ENCODE assay signal across 18 cellular contexts in the genomic region with DNA sequence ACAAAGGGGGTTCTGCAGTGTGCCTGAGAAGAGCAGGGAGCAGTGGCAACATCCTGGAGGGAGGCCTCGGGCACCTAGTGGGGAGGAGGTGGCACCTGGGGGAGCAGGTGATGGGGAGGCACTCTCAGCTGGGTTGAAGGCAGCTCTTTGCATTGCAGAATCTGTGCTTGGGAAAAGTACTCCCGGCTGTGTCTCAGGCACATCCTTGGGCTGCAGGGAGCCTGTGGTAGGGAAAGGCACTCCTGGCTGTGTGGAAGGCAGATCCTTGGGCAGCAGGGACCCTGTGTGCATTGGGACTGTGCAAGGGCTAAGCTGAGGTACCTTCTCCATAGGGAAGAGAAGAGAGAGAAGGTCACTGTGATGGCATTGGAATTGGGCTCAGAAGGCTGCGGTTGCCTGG. TPM values are rescaled to one million over a fixed set of nuclear protein-coding genes. Genes with fewer than 3 reads are reported as not detected.
DNase-seq lines count a peak whose midpoint lies in the region; ATAC-seq and TF ChIP-seq lines count a peak whose summit lies in the region.
"Had no signal": no experiment of that assay in that cellular context is flagged by ENCODE, and none has a peak within 500 bp of the region (broad histone marks: within the 10 kb centered on the region; RNA-seq: fewer than 3 reads in every experiment).

No MANE protein-coding gene starts in this region.

- peak; percentile 9 for DNase-seq in activated naive CD8-positive, alpha-beta T cell treated with anti-CD3 and anti-CD28 coated beads, Interleukin-2, amount 10 ng/mL, durations not matched to agents 7 days and 5 days
- DNase-seq in activated naive CD8-positive, alpha-beta T cell treated with anti-CD3 and anti-CD28 coated beads, Interleukin-2, amount 50 U/mL, for 24 hours, result no peak
- DNase-seq in central memory CD8-positive, alpha-beta T cell (ENCODE audit: low spot score in 2 of 2), result peak in 1 of 2 donors; percentile 6
- DNase-seq in osteocyte (ENCODE audit: extremely low spot score, unreplicated experiment), result peak; percentile 72
- DNase-seq in uterus, result peak; percentile 1 to 3
- no peak for DNase-seq in stimulated activated CD4-positive, alpha-beta T cell treated with anti-CD3 and anti-CD28 coated beads, Interleukin-1b, Interleukin-23, amount 100 ng/mL, for 48 hours
- DNase-seq in 8988T, result no peak
- DNase-seq: ACHN; CD4-positive, alpha-beta memory T cell; DND-41; GDM1; IMR-90; Kasumi-1; NCI-H1417 treated with DMSO at 0.1 percent for 48 hours; NCI-H2029; NCI-H510A had no signal

- H3K4me3 Mint-ChIP-seq in activated naive CD8-positive, alpha-beta T cell treated with anti-CD3 and anti-CD28 coated beads, Interleukin-2, amount 10 ng/mL, durations not matched to agents 7 days and 5 days, result no peak overlapping the region
- no peak overlapping the region for H3K4me3 Mint-ChIP-seq in activated naive CD8-positive, alpha-beta T cell treated with anti-CD3 and anti-CD28 coated beads, Interleukin-2, amount 50 U/mL, for 24 hours
- no peak overlapping the region for H3K4me3 Mint-ChIP-seq in central memory CD8-positive, alpha-beta T cell
- H3K4me3 Mint-ChIP-seq in osteocyte (ENCODE audit: unreplicated experiment), result no peak overlapping the region
- H3K4me3 Mint-ChIP-seq: B cell had no signal

- no peaks in the 10 kb centered on the region for H3K4me1 ChIP-seq in uterus

- H3K36me3 Mint-ChIP-seq in activated naive CD8-positive, alpha-beta T cell treated with anti-CD3 and anti-CD28 coated beads, Interleukin-2, amount 10 ng/mL, durations not matched to agents 7 days and 5 days, result peaks cover 22% of the 10 kb centered on the region
- peaks cover 11% of the 10 kb centered on the region for H3K36me3 Mint-ChIP-seq in activated naive CD8-positive, alpha-beta T cell treated with anti-CD3 and anti-CD28 coated beads, Interleukin-2, amount 50 U/mL, for 24 hours (ENCODE audit: low read depth)
- H3K36me3 Mint-ChIP-seq in central memory CD8-positive, alpha-beta T cell (ENCODE audit: insufficient read depth), result peaks cover 8% of the 10 kb centered on the region
- no peaks in the 10 kb centered on the region for H3K36me3 Mint-ChIP-seq in osteocyte (ENCODE audit: unreplicated experiment)

- no peaks in the 10 kb centered on the region for H3K27me3 Mint-ChIP-seq in activated naive CD8-positive, alpha-beta T cell treated with anti-CD3 and anti-CD28 coated beads, Interleukin-2, amount 10 ng/mL, durations not matched to agents 7 days and 5 days
- H3K27me3 Mint-ChIP-seq in activated naive CD8-positive, alpha-beta T cell treated with anti-CD3 and anti-CD28 coated beads, Interleukin-2, amount 50 U/mL, for 24 hours, result no peaks in the 10 kb centered on the region
- H3K27me3 Mint-ChIP-seq in central memory CD8-positive, alpha-beta T cell, result no peaks in the 10 kb centered on the region
- peaks cover 14% of the 10 kb centered on the region for H3K27me3 Mint-ChIP-seq in osteocyte (ENCODE audit: unreplicated experiment)
- H3K27me3 Mint-ChIP-seq: CD4-positive, alpha-beta memory T cell had no signal

- no peaks in the 10 kb centered on the region for H3K36me3 ChIP-seq in uterus

- peaks cover 6% of the 10 kb centered on the region for H3K4me1 Mint-ChIP-seq in activated naive CD8-positive, alpha-beta T cell treated with anti-CD3 and anti-CD28 coated beads, Interleukin-2, amount 10 ng/mL, durations not matched to agents 7 days and 5 days
- peaks cover 4% of the 10 kb centered on the region for H3K4me1 Mint-ChIP-seq in activated naive CD8-positive, alpha-beta T cell treated with anti-CD3 and anti-CD28 coated beads, Interleukin-2, amount 50 U/mL, for 24 hours
- H3K4me1 Mint-ChIP-seq in central memory CD8-positive, alpha-beta T cell, result peaks cover 38% of the 10 kb centered on the region
- no peaks in the 10 kb centered on the region for H3K4me1 Mint-ChIP-seq in osteocyte (ENCODE audit: unreplicated experiment)
- H3K4me1 Mint-ChIP-seq: B cell had no signal

- TF ChIP-seq CTCF in osteocyte (IDR thresholded peaks at IDR 0.05), result no peak
- TF ChIP-seq CTCF in uterus (IDR thresholded peaks at IDR 0.05), result no peak

- H3K4me3 ChIP-seq in uterus, result no peak overlapping the region

- no peaks in the 10 kb centered on the region for H3K27me3 ChIP-seq in uterus

- ATAC-seq in activated naive CD8-positive, alpha-beta T cell treated with anti-CD3 and anti-CD28 coated beads, Interleukin-2, amount 10 ng/mL, durations not matched to agents 7 days and 5 days (ENCODE audit: low read depth), result no peak
- ATAC-seq in activated naive CD8-positive, alpha-beta T cell treated with anti-CD3 and anti-CD28 coated beads, Interleukin-2, amount 50 U/mL, for 24 hours, result no peak
- ATAC-seq in central memory CD8-positive, alpha-beta T cell (replicated peaks; ENCODE audit: extremely low read depth, poor library complexity, severe bottlenecking), result no peak

- TF ChIP-seq POLR2A in uterus (IDR thresholded peaks at IDR 0.05), result no peak

- no peaks in the 10 kb centered on the region for H3K9me3 ChIP-seq in uterus

- intact Hi-C loops in uterus (cut with DNase I; ENCODE audit: low total_unique reads), result no loop called here

- POLR2A ChIA-PET in activated naive CD8-positive, alpha-beta T cell treated with anti-CD3 and anti-CD28 coated beads, Interleukin-2, amount 10 ng/mL, durations not matched to agents 7 days and 5 days (lab: Charles Lee), result no interaction called here

- no peak overlapping the region for H3K27ac ChIP-seq in uterus

- H3K27ac Mint-ChIP-seq in activated naive CD8-positive, alpha-beta T cell treated with anti-CD3 and anti-CD28 coated beads, Interleukin-2, amount 10 ng/mL, durations not matched to agents 7 days and 5 days, result no peak overlapping the region
- no peak overlapping the region for H3K27ac Mint-ChIP-seq in activated naive CD8-positive, alpha-beta T cell treated with anti-CD3 and anti-CD28 coated beads, Interleukin-2, amount 50 U/mL, for 24 hours
- H3K27ac Mint-ChIP-seq in central memory CD8-positive, alpha-beta T cell (ENCODE audit: low read depth), result peak overlapping the region; percentile 22
- H3K27ac Mint-ChIP-seq in osteocyte (ENCODE audit: unreplicated experiment), result no peak overlapping the region
- H3K27ac Mint-ChIP-seq: B cell had no signal

- H3K9me3 Mint-ChIP-seq in activated naive CD8-positive, alpha-beta T cell treated with anti-CD3 and anti-CD28 coated beads, Interleukin-2, amount 10 ng/mL, durations not matched to agents 7 days and 5 days, result no peaks in the 10 kb centered on the region
- peaks cover 9% of the 10 kb centered on the region for H3K9me3 Mint-ChIP-seq in activated naive CD8-positive, alpha-beta T cell treated with anti-CD3 and anti-CD28 coated beads, Interleukin-2, amount 50 U/mL, for 24 hours
- no peaks in the 10 kb centered on the region for H3K9me3 Mint-ChIP-seq in central memory CD8-positive, alpha-beta T cell
- no peaks in the 10 kb centered on the region for H3K9me3 Mint-ChIP-seq in osteocyte (ENCODE audit: unreplicated experiment)

RNA-seq across cellular contexts. Expression of a gene that starts 52.8 kb away (rescaled TPM):
- total RNA-seq in activated naive CD8-positive, alpha-beta T cell treated with anti-CD3 and anti-CD28 coated beads, Interleukin-2, amount 10 ng/mL, durations not matched to agents 7 days and 5 days, result not detected
- total RNA-seq in osteocyte, result not detected in 2 replicates
- under 1 TPM in 1 of 4 donors, not detected in 3; 0.27 TPM for total RNA-seq in uterus
- total RNA-seq: B cell; CD4-positive, alpha-beta memory T cell; HT-29; IMR-90 had no signal

Comparison
In these comparisons a context has a peak if more than half of its experiments do, and no peak if none do; other contexts are left out.
1. DNase-seq: peak in activated naive CD8-positive, alpha-beta T cell treated with anti-CD3 and anti-CD28 coated beads, Interleukin-2, amount 10 ng/mL, durations not matched to agents 7 days and 5 days (single experiment), osteocyte (single experiment) and uterus (2 of 2); none in activated naive CD8-positive, alpha-beta T cell treated with anti-CD3 and anti-CD28 coated beads, Interleukin-2, amount 50 U/mL, for 24 hours (single experiment), stimulated activated CD4-positive, alpha-beta T cell treated with anti-CD3 and anti-CD28 coated beads, Interleukin-1b, Interleukin-23, amount 100 ng/mL, for 48 hours (single experiment) and 8988T (single experiment).